In genomic region chr11:9672918-9673317, GRCh38 we compare ENCODE assay signal across 1 cellular context.
TF ChIP-seq lines count a peak whose summit lies in the region.

No MANE protein-coding gene starts in this region.

TF ChIP-seq in IMR-90, 13 proteins besides CTCF, POLR2A, EP300 and RAD21:
- no peak for TF ChIP-seq NFE2L2 (IDR thresholded peaks at IDR 0.05; ENCODE audit: low read depth, low read length)
- no peak for TF ChIP-seq FOS (IDR thresholded peaks at IDR 0.05; ENCODE audit: low read depth, low read length)
